ENCODE assay signal across 16 cellular contexts in the genomic region with DNA sequence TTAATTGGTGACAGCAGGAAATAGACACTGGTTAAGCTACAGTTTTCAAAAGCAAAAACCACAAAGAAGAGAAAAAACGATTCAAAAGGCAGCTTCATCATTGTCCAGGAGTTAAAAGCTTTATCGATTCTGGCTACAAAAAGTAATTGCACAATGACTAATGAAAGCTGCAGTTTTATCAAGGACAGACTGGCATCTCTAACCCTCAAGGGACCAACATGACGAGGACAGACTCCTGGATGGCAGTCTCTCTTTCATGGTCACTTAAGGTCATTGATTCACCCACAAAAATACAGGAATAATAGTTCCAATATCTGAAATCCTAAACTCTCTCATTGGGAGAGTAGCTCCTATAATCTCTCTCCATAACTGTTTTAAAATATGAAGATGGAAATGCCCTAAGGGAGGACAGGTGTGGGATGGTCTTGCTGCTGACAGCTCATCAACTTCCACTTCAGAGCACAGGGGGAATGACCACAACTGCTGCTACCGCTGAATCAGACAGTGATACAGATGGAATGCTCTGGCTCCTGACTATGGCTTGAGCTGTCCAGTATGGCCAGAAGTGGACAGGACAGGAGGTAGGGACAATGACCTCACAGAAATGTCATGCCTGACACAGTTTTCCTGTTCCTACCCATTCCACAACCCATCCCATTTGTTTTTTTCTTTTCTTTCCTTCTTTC. TPM values are rescaled to one million over a fixed set of nuclear protein-coding genes. Genes with fewer than 3 reads are reported as not detected.
DNase-seq lines count a peak whose midpoint lies in the region; FAIRE-seq and TF ChIP-seq lines count a peak whose summit lies in the region.
"Had no signal": no experiment of that assay in that cellular context is flagged by ENCODE, and none has a peak within 500 bp of the region (broad histone marks: within the 10 kb centered on the region; RNA-seq: fewer than 3 reads in every experiment).

No MANE protein-coding gene starts in this region.

- no peak overlapping the region; the same call in 1 of the 2 replicates for H3K4me3 Mint-ChIP-seq in HFFc6
- no peak overlapping the region for H3K4me3 Mint-ChIP-seq in astrocyte (ENCODE audit: unreplicated experiment)
- H3K4me3 Mint-ChIP-seq in glutamatergic neuron (ENCODE audit: unreplicated experiment): no peak overlapping the region
- H3K4me3 Mint-ChIP-seq: CD14-positive monocyte; stimulated activated naive CD8-positive, alpha-beta T cell treated with anti-CD3 and anti-CD28 coated beads, Interleukin-15, amount 100 ng/mL, for 72 hours had no signal

- DNase-seq in BE2C (peak; percentile 36), HFFc6 (peak; percentile 46), astrocyte (ENCODE audit: low read depth) (peak; percentile 68), keratinocyte (ENCODE audit: low read depth, low spot score) (no peak), UCSD-AML1 (lab: John Stamatoyannopoulos, UW; ENCODE audit: unreplicated experiment) (no peak), glutamatergic neuron (no peak)
- no peak for DNase-seq in stimulated activated CD4-positive, alpha-beta T cell treated with anti-CD3 and anti-CD28 coated beads, Interleukin-4, amount 100 ng/mL, for 4 hours
- no peak for DNase-seq in activated CD4-positive, alpha-beta T cell treated with anti-CD3 and anti-CD28 coated beads for 4 hours
- DNase-seq: activated CD4-positive, CD25-positive, alpha-beta regulatory T cell; MV-4-11; NCI-H524; ovary; SIG-M5; stimulated activated CD4-positive, alpha-beta T cell treated with anti-CD3 and anti-CD28 coated beads, Interleukin-1b, Interleukin-23, amount 100 ng/mL, for 48 hours; stimulated activated naive CD8-positive, alpha-beta T cell treated with anti-CD3 and anti-CD28 coated beads, Interleukin-15, amount 100 ng/mL, for 72 hours had no signal

- no peak overlapping the region for H2AFZ ChIP-seq in astrocyte (ENCODE audit: low read depth, low read length)
- H2AFZ ChIP-seq in keratinocyte (ENCODE audit: control insufficient read depth, low read length): no peak overlapping the region

- no peaks in the 10 kb centered on the region for H3K9me3 ChIP-seq in BE2C
- no peaks in the 10 kb centered on the region for H3K9me3 ChIP-seq in astrocyte (ENCODE audit: insufficient read depth, low read depth, low read length)
- no peaks in the 10 kb centered on the region for H3K9me3 ChIP-seq in keratinocyte (ENCODE audit: control insufficient read depth, low read depth, low read length)
- H3K9me3 ChIP-seq: ovary had no signal

- H3K4me1 ChIP-seq in BE2C (peaks cover 38% of the 10 kb centered on the region), astrocyte (ENCODE audit: insufficient read depth, low read length) (peaks cover 11% of the 10 kb centered on the region), keratinocyte (ENCODE audit: control insufficient read depth, extremely low read depth, insufficient read depth, low read length) (no peaks in the 10 kb centered on the region)

- TF ChIP-seq CTCF in BE2C (IDR thresholded peaks at IDR 0.05; ENCODE audit: low read depth, low read length) (no peak), HFFc6 (IDR thresholded peaks at IDR 0.05) (no peak), astrocyte (IDR thresholded peaks at IDR 0.05; ENCODE audit: insufficient read depth, low read depth, low read length) (no peak), keratinocyte (optimal IDR thresholded peaks at IDR 0.05 in 1 of 3, IDR thresholded peaks at IDR 0.05 in 1 of 3, conservative IDR thresholded peaks at IDR 0.05 in 1 of 3; ENCODE audit: extremely low read depth in 1 of 3, insufficient read depth in 2 of 3, low read length in 3 of 3) (no peak), glutamatergic neuron (IDR thresholded peaks at IDR 0.05; ENCODE audit: partially characterized antibody, unreplicated experiment) (no peak)

- H3K27ac Mint-ChIP-seq in HFFc6 (peak overlapping the region; percentile 40), astrocyte (ENCODE audit: unreplicated experiment) (peak overlapping the region; percentile 67), glutamatergic neuron (ENCODE audit: unreplicated experiment) (no peak overlapping the region)
- H3K27ac Mint-ChIP-seq: stimulated activated naive CD8-positive, alpha-beta T cell treated with anti-CD3 and anti-CD28 coated beads, Interleukin-15, amount 100 ng/mL, for 72 hours had no signal

- H3K36me3 ChIP-seq in BE2C: peaks cover 15% of the 10 kb centered on the region
- peaks cover 18% of the 10 kb centered on the region for H3K36me3 ChIP-seq in astrocyte (ENCODE audit: insufficient read depth, low read length)
- H3K36me3 ChIP-seq in keratinocyte (ENCODE audit: control insufficient read depth in 2 of 2, extremely low read depth in 1 of 2, insufficient read depth in 2 of 2, low read length in 2 of 2): peaks cover 13 to 16% of the 10 kb centered on the region in 2 experiments
- H3K36me3 ChIP-seq: ovary had no signal

- H3K9me3 Mint-ChIP-seq in HFFc6: no peaks in the 10 kb centered on the region
- no peaks in the 10 kb centered on the region for H3K9me3 Mint-ChIP-seq in astrocyte (ENCODE audit: unreplicated experiment)
- H3K9me3 Mint-ChIP-seq in glutamatergic neuron (ENCODE audit: unreplicated experiment): peaks cover 2% of the 10 kb centered on the region
- H3K9me3 Mint-ChIP-seq: CD14-positive monocyte; stimulated activated naive CD8-positive, alpha-beta T cell treated with anti-CD3 and anti-CD28 coated beads, Interleukin-15, amount 100 ng/mL, for 72 hours had no signal

- no peak for FAIRE-seq in astrocyte (lab: Jason Lieb, UNC)
- FAIRE-seq in keratinocyte (lab: Jason Lieb, UNC): peak; percentile 29

- H3K79me2 ChIP-seq in astrocyte (ENCODE audit: insufficient read depth, low read length) (no peaks in the 10 kb centered on the region), keratinocyte (ENCODE audit: control insufficient read depth, insufficient read depth, low read length) (no peaks in the 10 kb centered on the region)

- H3K4me2 ChIP-seq in astrocyte (ENCODE audit: low read length) (peak overlapping the region; percentile 40), keratinocyte (ENCODE audit: control insufficient read depth, extremely low read depth, insufficient read depth, low read depth, low read length) (no peak overlapping the region)

- H3K27me3 ChIP-seq in BE2C: no peaks in the 10 kb centered on the region
- no peaks in the 10 kb centered on the region for H3K27me3 ChIP-seq in astrocyte (ENCODE audit: insufficient read depth, low read length)
- H3K27me3 ChIP-seq in keratinocyte (ENCODE audit: control insufficient read depth, extremely low read depth, insufficient read depth, low read length): no peaks in the 10 kb centered on the region
- H3K27me3 ChIP-seq: ovary had no signal

- H3K9ac ChIP-seq in astrocyte (ENCODE audit: low read length) (no peak overlapping the region), keratinocyte (ENCODE audit: control insufficient read depth, extremely low read depth, insufficient read depth, low read length) (no peak overlapping the region)

- H3K36me3 Mint-ChIP-seq in HFFc6 (ENCODE audit: low read depth) (peaks cover 44% of the 10 kb centered on the region), astrocyte (ENCODE audit: low read depth, unreplicated experiment) (peaks cover 33% of the 10 kb centered on the region), glutamatergic neuron (ENCODE audit: unreplicated experiment) (no peaks in the 10 kb centered on the region)

- H3K27me3 Mint-ChIP-seq in HFFc6 (ENCODE audit: insufficient read depth) (no peaks in the 10 kb centered on the region; the same call in 1 of the 2 replicates), astrocyte (ENCODE audit: low read depth, unreplicated experiment) (no peaks in the 10 kb centered on the region), glutamatergic neuron (ENCODE audit: unreplicated experiment) (peaks cover 4% of the 10 kb centered on the region)
- H3K27me3 Mint-ChIP-seq: stimulated activated naive CD8-positive, alpha-beta T cell treated with anti-CD3 and anti-CD28 coated beads, Interleukin-15, amount 100 ng/mL, for 72 hours had no signal

- dilution Hi-C loops in keratinocyte (cut with MboI; ENCODE audit: extremely low pct_ligation_motif_present, low sequenced_read_pairs): no loop called here

- H3K4me3 ChIP-seq in BE2C (ENCODE audit: low read depth, low read length): no peak overlapping the region; the same call in 1 of the 2 replicates
- no peak overlapping the region for H3K4me3 ChIP-seq in astrocyte (ENCODE audit: insufficient read depth, low read depth, low read length)
- H3K4me3 ChIP-seq in keratinocyte (ENCODE audit: control insufficient read depth in 2 of 3, extremely low read depth in 1 of 3, insufficient read depth in 2 of 3, low read depth in 1 of 3, low read length in 3 of 3): no peak overlapping the region
- H3K4me3 ChIP-seq: ovary had no signal

- H3K27ac ChIP-seq in astrocyte (ENCODE audit: low read depth, low read length): no peak overlapping the region
- H3K27ac ChIP-seq in keratinocyte (ENCODE audit: control insufficient read depth, insufficient read depth, low read length): no peak overlapping the region
- H3K27ac ChIP-seq: ovary had no signal

- H3K4me1 Mint-ChIP-seq in HFFc6 (ENCODE audit: low read depth) (peaks cover 67% of the 10 kb centered on the region), astrocyte (ENCODE audit: low read depth, unreplicated experiment) (peaks cover 48% of the 10 kb centered on the region), glutamatergic neuron (ENCODE audit: low read depth, unreplicated experiment) (peaks cover 31% of the 10 kb centered on the region)

- H4K20me1 ChIP-seq in astrocyte (ENCODE audit: insufficient read depth, low read length): peaks cover 9% of the 10 kb centered on the region
- H4K20me1 ChIP-seq in keratinocyte (ENCODE audit: control insufficient read depth, extremely low read depth, insufficient read depth, low read length): no peaks in the 10 kb centered on the region

- no peaks in the 10 kb centered on the region for H3K9me1 ChIP-seq in keratinocyte (ENCODE audit: control insufficient read depth, extremely low read depth, insufficient read depth, low read length)

RNA-seq across cellular contexts. Expression of gene CPLANE2, which starts 17.4 kb away (rescaled TPM):
- 2.4 TPM for polyA plus RNA-seq in BE2C (2012; ENCODE audit: insufficient read depth, insufficient read length, low read depth)
- 10 to 100 TPM in 1 of 6 experiments, 1 to 10 TPM in 5; 6.5 to 11.8 (median 7.5) TPM for total RNA-seq in HFFc6 (2021; fragmentation: NEBNext Ultra II Directional; extraction: Animal tissue kit (Norgen Biotek cat#: 25700))
- 8.2 and 8.6 TPM in 2 replicates for total RNA-seq in astrocyte
- polyA plus RNA-seq in keratinocyte: 1.7 to 3.6 TPM (median 2.5 TPM) in 3 replicates
- 0.85 TPM for polyA plus RNA-seq in keratinocyte (2011; ENCODE audit: low read depth)
- polyA plus RNA-seq in keratinocyte (2011; cell fraction: cytosol; rRNA removed): 0.83 and 3.8 TPM in 2 replicates
- polyA plus RNA-seq in keratinocyte (2011; cell fraction: nucleus; rRNA removed): 2.1 and 3.4 TPM in 2 replicates
- 1.6 and 4.7 TPM in 2 replicates for polyA plus RNA-seq in keratinocyte (2012; ENCODE audit: low replicate concordance)
- 3.3 to 12.7 TPM (median 7.3 TPM) in 3 replicates for polyA minus RNA-seq in keratinocyte
- polyA minus RNA-seq in keratinocyte (2011; cell fraction: cytosol; rRNA and poly(A)+ RNA removed): 9.6 TPM
- 2.2 and 5.0 TPM in 2 replicates for polyA minus RNA-seq in keratinocyte (2011; cell fraction: nucleus; rRNA and poly(A)+ RNA removed)
- total RNA-seq in glutamatergic neuron (ENCODE audit: unreplicated experiment): 3.5 TPM

RNA-seq across cellular contexts. Expression of gene ARHGEF19, which starts 42.0 kb away (rescaled TPM):
- polyA plus RNA-seq in BE2C (2012; ENCODE audit: insufficient read depth, insufficient read length, low read depth): 13.3 TPM
- 1 to 10 TPM; 5.5 to 9.0 (median 7.2) TPM for total RNA-seq in HFFc6 (2021; fragmentation: NEBNext Ultra II Directional; extraction: Animal tissue kit (Norgen Biotek cat#: 25700))
- 5.7 and 7.4 TPM in 2 replicates for total RNA-seq in astrocyte
- polyA plus RNA-seq in keratinocyte: 5.0 to 7.1 TPM (median 5.1 TPM) in 3 replicates
- 2.4 TPM for polyA plus RNA-seq in keratinocyte (2011; ENCODE audit: low read depth)
- polyA plus RNA-seq in keratinocyte (2011; cell fraction: cytosol; rRNA removed): 2.6 and 4.1 TPM in 2 replicates
- polyA plus RNA-seq in keratinocyte (2011; cell fraction: nucleus; rRNA removed): 10.6 and 14.4 TPM in 2 replicates
- 2.1 and 5.8 TPM in 2 replicates for polyA plus RNA-seq in keratinocyte (2012; ENCODE audit: low replicate concordance)
- 4.3 to 8.0 TPM (median 4.6 TPM) in 3 replicates for polyA minus RNA-seq in keratinocyte
- polyA minus RNA-seq in keratinocyte (2011; cell fraction: cytosol; rRNA and poly(A)+ RNA removed): 4.4 TPM
- polyA minus RNA-seq in keratinocyte (2011; cell fraction: nucleus; rRNA and poly(A)+ RNA removed): 3.0 and 4.4 TPM in 2 replicates
- total RNA-seq in glutamatergic neuron (ENCODE audit: unreplicated experiment): 3.4 TPM

Comparison
In these comparisons a context has a peak if more than half of its experiments do, and no peak if none do; other contexts are left out.
1. DNase-seq: peak in BE2C (single experiment), HFFc6 (single experiment) and astrocyte (single experiment); none in keratinocyte (single experiment), stimulated activated CD4-positive, alpha-beta T cell treated with anti-CD3 and anti-CD28 coated beads, Interleukin-4, amount 100 ng/mL, for 4 hours (0 of 2), UCSD-AML1 (single experiment), glutamatergic neuron (single experiment) and activated CD4-positive, alpha-beta T cell treated with anti-CD3 and anti-CD28 coated beads for 4 hours (0 of 2).